Comparison of ENCODE assay signal across 1 cellular context in the genomic region with DNA sequence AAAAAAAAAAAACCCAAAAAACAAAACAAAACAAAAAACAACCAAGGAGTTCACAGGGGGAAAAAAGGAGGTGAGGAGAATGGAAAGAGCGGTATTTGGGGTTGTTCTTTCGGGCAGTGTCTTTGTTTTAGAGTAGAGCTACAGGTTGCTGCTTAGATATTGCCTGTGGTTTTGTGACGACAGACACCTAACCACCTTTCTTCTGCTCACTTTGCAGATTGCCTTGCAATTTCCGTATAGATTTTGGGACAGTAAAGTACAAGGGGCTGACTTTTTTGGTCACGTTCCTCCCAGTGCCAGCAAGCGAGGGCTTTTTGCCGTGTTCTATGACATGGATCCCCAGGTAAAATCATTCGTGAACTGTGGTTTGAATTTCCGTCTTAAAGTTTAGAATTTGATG.
A peak's percentile ranks its signal among the peaks of the same experiment; 100 is the strongest.
TF ChIP-seq lines count a peak whose summit lies in the region.

No MANE protein-coding gene starts in this region.

TF ChIP-seq in GM12878, 131 proteins besides CTCF, POLR2A, EP300 and RAD21:
- TF ChIP-seq RUNX3 (IDR thresholded peaks at IDR 0.05; ENCODE audit: low read length) (peak; percentile 51; the same call in 1 of the 2 replicates), POLR2AphosphoS5 (IDR thresholded peaks at IDR 0.05; ENCODE audit: low read length) (no peak)
